12 cellular contexts compared by ENCODE assay signal in genomic region chr1:35499652-35500176, GRCh38. TPM values are rescaled to one million over a fixed set of nuclear protein-coding genes. Genes with fewer than 3 reads are reported as not detected.
DNase-seq lines count a peak whose midpoint lies in the region; ATAC-seq lines count a peak whose summit lies in the region.
"Had no signal": no experiment of that assay in that cellular context is flagged by ENCODE, and none has a peak within 500 bp of the region (broad histone marks: within the 10 kb centered on the region; RNA-seq: fewer than 3 reads in every experiment).

No MANE protein-coding gene starts in this region.

- peak; percentile 71 for ATAC-seq in left ventricle myocardium superior
- ATAC-seq in HG03439 (IDR thresholded peaks at IDR 0.05; ENCODE audit: unreplicated experiment) = no peak
- ATAC-seq: PC-3 had no signal

- intact Hi-C loops in left ventricle myocardium superior (cut with micrococcal nuclease) = no loop called here
- intact Hi-C loops in cardiac septum (cut with DNase I) = no loop called here

- DNase-seq in left ventricle myocardium superior = no peak
- no peak for DNase-seq in cardiac septum (ENCODE audit: low spot score)
- DNase-seq in T-helper 1 cell = peak in 4 of 5 donors; percentile 15 to 76 (median 30)
- DNase-seq in cerebellar cortex (ENCODE audit: low spot score) = peak; percentile 89
- peak; percentile 39 for DNase-seq in superior temporal gyrus (ENCODE audit: extremely low spot score)
- no peak for DNase-seq in HCEC 1CT
- no peak for DNase-seq in NCI-H146 treated with DMSO at 0.1 percent for 48 hours (lab: John Stamatoyannopoulos, UW; ENCODE audit: unreplicated experiment)
- DNase-seq: activated CD8-positive, alpha-beta memory T cell treated with anti-CD3 and anti-CD28 coated beads for 24 hours; MM.1S; PC-3; sigmoid colon had no signal

RNA-seq across cellular contexts. Expression of gene KIAA0319L, which starts 57.5 kb away (rescaled TPM):
- total RNA-seq in left ventricle myocardium superior (77.9 TPM), cardiac septum (84.0 TPM)

RNA-seq across cellular contexts. Expression of gene NCDN, which starts 57.9 kb away (rescaled TPM):
- total RNA-seq in left ventricle myocardium superior = 24.5 TPM
- total RNA-seq in cardiac septum = 56.0 TPM

Comparison
In these comparisons a context has a peak if more than half of its experiments do, and no peak if none do; other contexts are left out.
1. DNase-seq: peak in T-helper 1 cell (4 of 5), cerebellar cortex (single experiment) and superior temporal gyrus (single experiment); none in left ventricle myocardium superior (single experiment), cardiac septum (single experiment), HCEC 1CT (single experiment) and NCI-H146 treated with DMSO at 0.1 percent for 48 hours (single experiment).